In genomic region chr1:29230204-29230552, GRCh38 we compare ENCODE assay signal across 8 cellular contexts. TPM values are rescaled to one million over a fixed set of nuclear protein-coding genes. Genes with fewer than 3 reads are reported as not detected.
DNase-seq lines count a peak whose midpoint lies in the region; ATAC-seq and TF ChIP-seq lines count a peak whose summit lies in the region.

No MANE protein-coding gene starts in this region.

- DNase-seq in activated CD8-positive, alpha-beta memory T cell treated with anti-CD3 and anti-CD28 coated beads, Interleukin-2, amount 10 ng/mL, durations not matched to agents 7 days and 5 days: no peak
- DNase-seq in activated CD8-positive, alpha-beta memory T cell treated with anti-CD3 and anti-CD28 coated beads for 24 hours: no peak
- DNase-seq in adrenal gland: no peak
- DNase-seq in right lobe of liver: no peak
- DNase-seq in thyroid gland: no peak
- DNase-seq in AG08396 (ENCODE audit: low spot score): no peak
- DNase-seq in NCI-H1930 (lab: John Stamatoyannopoulos, UW): no peak

- H3K27ac Mint-ChIP-seq in activated CD8-positive, alpha-beta memory T cell treated with anti-CD3 and anti-CD28 coated beads, Interleukin-2, amount 10 ng/mL, durations not matched to agents 7 days and 5 days: peak overlapping the region; percentile 94

- TF ChIP-seq CTCF in adrenal gland (IDR thresholded peaks at IDR 0.05) (no peak), right lobe of liver (IDR thresholded peaks at IDR 0.05) (no peak), thyroid gland (IDR thresholded peaks at IDR 0.05) (no peak)

- H3K36me3 Mint-ChIP-seq in activated CD8-positive, alpha-beta memory T cell treated with anti-CD3 and anti-CD28 coated beads, Interleukin-2, amount 10 ng/mL, durations not matched to agents 7 days and 5 days: no peaks in the 10 kb centered on the region

- intact Hi-C loops in adrenal gland (cut with DNase I): loop anchor here in 1 of 2 donors (10.0 kb wide), 1 partner anchor 855 kb away; no protein-coding TSS in a partner anchor
- intact Hi-C loops in right lobe of liver (cut with DNase I): loop anchor here (10.0 kb wide), 1 partner anchor 1475 kb away; no protein-coding TSS in a partner anchor
- intact Hi-C loops in thyroid gland (cut with DNase I): loop anchor here (10.0 kb wide), 2 partner anchors 875 to 1475 kb away; no protein-coding TSS in a partner anchor

- H3K4me1 ChIP-seq in adrenal gland (replicated peaks in 1 of 2) (peaks cover 10 to 11% of the 10 kb centered on the region in 2 donors), right lobe of liver (peaks cover 0 to 8% (median 0%) of the 10 kb centered on the region in 4 donors), thyroid gland (peaks cover 4 to 8% of the 10 kb centered on the region in 2 donors)

- CTCF ChIA-PET in activated CD8-positive, alpha-beta memory T cell treated with anti-CD3 and anti-CD28 coated beads, Interleukin-2, amount 10 ng/mL, durations not matched to agents 7 days and 5 days (lab: Charles Lee): interaction anchor here (0.9 to 1.6 kb wide), 5 partner anchors 9 to 1478 kb away, joined by 3 to 5 read pairs (median 3); partner anchors contain the start of gene SRSF4

- no peak for ATAC-seq in activated CD8-positive, alpha-beta memory T cell treated with anti-CD3 and anti-CD28 coated beads, Interleukin-2, amount 10 ng/mL, durations not matched to agents 7 days and 5 days
- no peak for ATAC-seq in right lobe of liver
- ATAC-seq in HG02973 (IDR thresholded peaks at IDR 0.05; ENCODE audit: unreplicated experiment): no peak

- TF ChIP-seq POLR2A in adrenal gland (IDR thresholded peaks at IDR 0.05): no peak
- TF ChIP-seq POLR2A in right lobe of liver (IDR thresholded peaks at IDR 0.05): no peak
- no peak for TF ChIP-seq POLR2A in thyroid gland (IDR thresholded peaks at IDR 0.05)

- 8 to 13% (median 12%) methylated on average over 4 of the region's 4 CpGs for WGBS in adrenal gland, 4 donors
- WGBS in right lobe of liver (ENCODE audit: insufficient coverage, low coverage, low lambda C conversion rate, missing lambda C conversion rate): 19% methylated on average over 4 of the region's 4 CpGs
- 10 to 16% methylated on average over 4 of the region's 4 CpGs for WGBS in thyroid gland, 2 donors

- H3K9me3 Mint-ChIP-seq in activated CD8-positive, alpha-beta memory T cell treated with anti-CD3 and anti-CD28 coated beads, Interleukin-2, amount 10 ng/mL, durations not matched to agents 7 days and 5 days (ENCODE audit: low read depth): no peaks in the 10 kb centered on the region

- H3K27me3 Mint-ChIP-seq in activated CD8-positive, alpha-beta memory T cell treated with anti-CD3 and anti-CD28 coated beads, Interleukin-2, amount 10 ng/mL, durations not matched to agents 7 days and 5 days: peaks cover 15% of the 10 kb centered on the region

- H3K27ac ChIP-seq in adrenal gland (peak overlapping the region in 3 of 5 donors; percentile 12 to 66 (median 65)), right lobe of liver (peak overlapping the region in 1 of 3 donors; percentile 45), thyroid gland (peak overlapping the region in 1 of 3 donors; percentile 57)

- H3K4me3 Mint-ChIP-seq in activated CD8-positive, alpha-beta memory T cell treated with anti-CD3 and anti-CD28 coated beads, Interleukin-2, amount 10 ng/mL, durations not matched to agents 7 days and 5 days: peak overlapping the region; percentile 96

- no peaks in the 10 kb centered on the region for H3K36me3 ChIP-seq in adrenal gland (replicated peaks in 1 of 2)
- no peaks in the 10 kb centered on the region for H3K36me3 ChIP-seq in right lobe of liver
- no peaks in the 10 kb centered on the region for H3K36me3 ChIP-seq in thyroid gland

- H3K27me3 ChIP-seq in adrenal gland (no peaks in the 10 kb centered on the region), right lobe of liver (no peaks in the 10 kb centered on the region), thyroid gland (no peaks in the 10 kb centered on the region)

- H3K4me3 ChIP-seq in adrenal gland (peak overlapping the region; percentile 3 to 97 (median 66)), right lobe of liver (peak overlapping the region; percentile 74 to 85 (median 79)), thyroid gland (replicated peaks in 1 of 3) (peak overlapping the region; percentile 10 to 77 (median 28))

- peaks cover 18% of the 10 kb centered on the region for H3K4me1 Mint-ChIP-seq in activated CD8-positive, alpha-beta memory T cell treated with anti-CD3 and anti-CD28 coated beads, Interleukin-2, amount 10 ng/mL, durations not matched to agents 7 days and 5 days

- H3K9me3 ChIP-seq in adrenal gland (replicated peaks in 1 of 3) (no peaks in the 10 kb centered on the region), right lobe of liver (no peaks in the 10 kb centered on the region), thyroid gland (no peaks in the 10 kb centered on the region)

RNA-seq across cellular contexts. Expression of gene MECR, which starts 0.6 kb away (rescaled TPM):
- total RNA-seq in activated CD8-positive, alpha-beta memory T cell treated with anti-CD3 and anti-CD28 coated beads, Interleukin-2, amount 10 ng/mL, durations not matched to agents 7 days and 5 days: 10 to 100 TPM; 24.5 to 26.9 TPM
- 10 to 100 TPM; 26.1 to 53.1 (median 31.8) TPM for total RNA-seq in adrenal gland
- 10 to 100 TPM; 27.4 to 49.0 (median 35.3) TPM for polyA plus RNA-seq in adrenal gland
- total RNA-seq in right lobe of liver: 10 to 100 TPM; 13.1 to 22.1 (median 15.7) TPM
- 10 to 100 TPM; 10.2 to 30.9 (median 18.0) TPM for total RNA-seq in thyroid gland

RNA-seq across cellular contexts. Expression of gene PTPRU, which starts 6.1 kb away (rescaled TPM):
- total RNA-seq in activated CD8-positive, alpha-beta memory T cell treated with anti-CD3 and anti-CD28 coated beads, Interleukin-2, amount 10 ng/mL, durations not matched to agents 7 days and 5 days: under 1 TPM; 0.47 to 0.64 TPM
- total RNA-seq in adrenal gland: 10 to 100 TPM in 3 of 8 donors, 1 to 10 TPM in 5; 5.3 to 14.4 (median 7.7) TPM
- polyA plus RNA-seq in adrenal gland: 1 to 10 TPM; 1.4 to 9.3 (median 4.4) TPM
- total RNA-seq in right lobe of liver: 10 to 100 TPM in 4 of 6 experiments, 1 to 10 TPM in 2; 4.8 to 22.3 (median 14.5) TPM
- 10 to 100 TPM; 12.4 to 30.0 (median 17.9) TPM for total RNA-seq in thyroid gland

RNA-seq across cellular contexts. Expression of gene SRSF4, which starts 48.5 kb away (rescaled TPM):
- 100 to 1,000 TPM; 145 to 147 TPM for total RNA-seq in activated CD8-positive, alpha-beta memory T cell treated with anti-CD3 and anti-CD28 coated beads, Interleukin-2, amount 10 ng/mL, durations not matched to agents 7 days and 5 days
- 10 to 100 TPM; 35.1 to 77.4 (median 51.1) TPM for total RNA-seq in adrenal gland
- 100 to 1,000 TPM in 2 of 3 donors, 10 to 100 TPM in 1; 77.0 to 120 (median 118) TPM for polyA plus RNA-seq in adrenal gland
- 10 to 100 TPM; 25.6 to 42.1 (median 33.0) TPM for total RNA-seq in right lobe of liver
- 10 to 100 TPM; 67.1 to 94.7 (median 85.2) TPM for total RNA-seq in thyroid gland

Comparison
In these comparisons a context has a peak if more than half of its experiments do, and no peak if none do; other contexts are left out.
1. H3K4me3 ChIP-seq: peak in every context shown above with its lines; median percentile 79 in right lobe of liver; 66 in adrenal gland; 28 in thyroid gland.